1 cellular context compared by ENCODE assay signal in genomic region chr6:27531772-27532459, GRCh38.
A peak's percentile ranks its signal among the peaks of the same experiment; 100 is the strongest.
TF ChIP-seq lines count a peak whose summit lies in the region.

No MANE protein-coding gene starts in this region.

TF ChIP-seq in HCT116, 20 proteins besides CTCF, POLR2A, EP300 and RAD21:
- TF ChIP-seq CBX3 (IDR thresholded peaks at IDR 0.05; ENCODE audit: low read depth): peak; percentile 77; the same call in 1 of the 2 replicates
- no peak for TF ChIP-seq POLR2AphosphoS5 (IDR thresholded peaks at IDR 0.05; ENCODE audit: low read depth, low read length)
- TF ChIP-seq ZFX (IDR thresholded peaks at IDR 0.05): no peak
- TF ChIP-seq ATF3 (IDR thresholded peaks at IDR 0.05): peak; percentile 91
- TF ChIP-seq SIN3A (IDR thresholded peaks at IDR 0.05; ENCODE audit: low read depth): peak; percentile 38; the same call in 1 of the 2 replicates
- peak; percentile 59 for TF ChIP-seq TCF7L2 (IDR thresholded peaks at IDR 0.05; ENCODE audit: borderline replicate concordance, extremely low read depth, insufficient read depth, insufficient read length)
- no peak for TF ChIP-seq EGR1 (IDR thresholded peaks at IDR 0.05; ENCODE audit: low read depth)
- TF ChIP-seq YY1 (IDR thresholded peaks at IDR 0.05; ENCODE audit: extremely low read depth, insufficient replicate concordance, low read depth, low read length): peak; percentile 17
